Comparison of ENCODE assay signal across 1 cellular context in the genomic region with DNA sequence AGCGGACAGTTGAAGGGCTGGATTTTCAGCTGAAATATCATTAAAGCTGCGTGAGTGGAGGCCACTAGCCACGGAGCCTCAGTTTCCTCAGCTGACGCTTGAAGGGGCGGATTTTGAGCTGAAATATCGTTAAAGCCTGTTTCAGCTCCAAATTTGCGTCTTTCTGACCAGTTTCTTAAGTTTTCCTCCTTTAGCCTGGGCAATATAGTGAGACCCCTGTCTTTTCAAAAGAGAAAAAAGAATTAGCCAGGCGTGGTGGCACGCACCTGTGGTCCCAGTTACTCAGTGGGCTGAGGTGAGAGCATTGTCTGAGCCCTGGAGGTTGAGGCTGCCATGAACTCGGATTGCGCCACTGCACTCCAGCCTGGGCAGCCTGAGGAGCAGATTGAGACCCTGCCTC.
TF ChIP-seq lines count a peak whose summit lies in the region.

No MANE protein-coding gene starts in this region.

TF ChIP-seq in HepG2, 621 proteins besides CTCF, POLR2A, EP300 and RAD21:
- TF ChIP-seq, protein P1, sequence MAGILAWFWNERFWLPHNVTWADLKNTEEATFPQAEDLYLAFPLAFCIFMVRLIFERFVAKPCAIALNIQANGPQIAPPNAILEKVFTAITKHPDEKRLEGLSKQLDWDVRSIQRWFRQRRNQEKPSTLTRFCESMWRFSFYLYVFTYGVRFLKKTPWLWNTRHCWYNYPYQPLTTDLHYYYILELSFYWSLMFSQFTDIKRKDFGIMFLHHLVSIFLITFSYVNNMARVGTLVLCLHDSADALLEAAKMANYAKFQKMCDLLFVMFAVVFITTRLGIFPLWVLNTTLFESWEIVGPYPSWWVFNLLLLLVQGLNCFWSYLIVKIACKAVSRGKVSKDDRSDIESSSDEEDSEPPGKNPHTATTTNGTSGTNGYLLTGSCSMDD (CRISPR knock-in tag; IDR thresholded peaks at IDR 0.05) = no peak
- TF ChIP-seq, protein P2, sequence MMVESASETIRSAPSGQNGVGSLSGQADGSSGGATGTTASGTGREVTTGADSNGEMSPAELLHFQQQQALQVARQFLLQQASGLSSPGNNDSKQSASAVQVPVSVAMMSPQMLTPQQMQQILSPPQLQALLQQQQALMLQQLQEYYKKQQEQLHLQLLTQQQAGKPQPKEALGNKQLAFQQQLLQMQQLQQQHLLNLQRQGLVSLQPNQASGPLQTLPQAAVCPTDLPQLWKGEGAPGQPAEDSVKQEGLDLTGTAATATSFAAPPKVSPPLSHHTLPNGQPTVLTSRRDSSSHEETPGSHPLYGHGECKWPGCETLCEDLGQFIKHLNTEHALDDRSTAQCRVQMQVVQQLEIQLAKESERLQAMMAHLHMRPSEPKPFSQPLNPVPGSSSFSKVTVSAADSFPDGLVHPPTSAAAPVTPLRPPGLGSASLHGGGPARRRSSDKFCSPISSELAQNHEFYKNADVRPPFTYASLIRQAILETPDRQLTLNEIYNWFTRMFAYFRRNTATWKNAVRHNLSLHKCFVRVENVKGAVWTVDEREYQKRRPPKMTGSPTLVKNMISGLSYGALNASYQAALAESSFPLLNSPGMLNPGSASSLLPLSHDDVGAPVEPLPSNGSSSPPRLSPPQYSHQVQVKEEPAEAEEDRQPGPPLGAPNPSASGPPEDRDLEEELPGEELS (CRISPR knock-in tag; IDR thresholded peaks at IDR 0.05) = no peak
- TF ChIP-seq ZNF816 (CRISPR knock-in tag; IDR thresholded peaks at IDR 0.05; ENCODE audit: borderline replicate concordance) = no peak
- TF ChIP-seq, protein P3, sequence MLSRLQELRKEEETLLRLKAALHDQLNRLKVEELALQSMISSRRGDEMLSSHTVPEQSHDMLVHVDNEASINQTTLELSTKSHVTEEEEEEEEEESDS (CRISPR knock-in tag; IDR thresholded peaks at IDR 0.05; ENCODE audit: borderline replicate concordance) = no peak
- TF ChIP-seq, protein P4, sequence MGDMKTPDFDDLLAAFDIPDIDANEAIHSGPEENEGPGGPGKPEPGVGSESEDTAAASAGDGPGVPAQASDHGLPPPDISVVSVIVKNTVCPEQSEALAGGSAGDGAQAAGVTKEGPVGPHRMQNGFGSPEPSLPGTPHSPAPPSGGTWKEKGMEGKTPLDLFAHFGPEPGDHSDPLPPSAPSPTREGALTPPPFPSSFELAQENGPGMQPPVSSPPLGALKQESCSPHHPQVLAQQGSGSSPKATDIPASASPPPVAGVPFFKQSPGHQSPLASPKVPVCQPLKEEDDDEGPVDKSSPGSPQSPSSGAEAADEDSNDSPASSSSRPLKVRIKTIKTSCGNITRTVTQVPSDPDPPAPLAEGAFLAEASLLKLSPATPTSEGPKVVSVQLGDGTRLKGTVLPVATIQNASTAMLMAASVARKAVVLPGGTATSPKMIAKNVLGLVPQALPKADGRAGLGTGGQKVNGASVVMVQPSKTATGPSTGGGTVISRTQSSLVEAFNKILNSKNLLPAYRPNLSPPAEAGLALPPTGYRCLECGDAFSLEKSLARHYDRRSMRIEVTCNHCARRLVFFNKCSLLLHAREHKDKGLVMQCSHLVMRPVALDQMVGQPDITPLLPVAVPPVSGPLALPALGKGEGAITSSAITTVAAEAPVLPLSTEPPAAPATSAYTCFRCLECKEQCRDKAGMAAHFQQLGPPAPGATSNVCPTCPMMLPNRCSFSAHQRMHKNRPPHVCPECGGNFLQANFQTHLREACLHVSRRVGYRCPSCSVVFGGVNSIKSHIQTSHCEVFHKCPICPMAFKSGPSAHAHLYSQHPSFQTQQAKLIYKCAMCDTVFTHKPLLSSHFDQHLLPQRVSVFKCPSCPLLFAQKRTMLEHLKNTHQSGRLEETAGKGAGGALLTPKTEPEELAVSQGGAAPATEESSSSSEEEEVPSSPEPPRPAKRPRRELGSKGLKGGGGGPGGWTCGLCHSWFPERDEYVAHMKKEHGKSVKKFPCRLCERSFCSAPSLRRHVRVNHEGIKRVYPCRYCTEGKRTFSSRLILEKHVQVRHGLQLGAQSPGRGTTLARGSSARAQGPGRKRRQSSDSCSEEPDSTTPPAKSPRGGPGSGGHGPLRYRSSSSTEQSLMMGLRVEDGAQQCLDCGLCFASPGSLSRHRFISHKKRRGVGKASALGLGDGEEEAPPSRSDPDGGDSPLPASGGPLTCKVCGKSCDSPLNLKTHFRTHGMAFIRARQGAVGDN (CRISPR knock-in tag; IDR thresholded peaks at IDR 0.05) = 0 out of 2 replicates have a peak, but pooled peaks have one; percentile 21
- TF ChIP-seq, protein P5, sequence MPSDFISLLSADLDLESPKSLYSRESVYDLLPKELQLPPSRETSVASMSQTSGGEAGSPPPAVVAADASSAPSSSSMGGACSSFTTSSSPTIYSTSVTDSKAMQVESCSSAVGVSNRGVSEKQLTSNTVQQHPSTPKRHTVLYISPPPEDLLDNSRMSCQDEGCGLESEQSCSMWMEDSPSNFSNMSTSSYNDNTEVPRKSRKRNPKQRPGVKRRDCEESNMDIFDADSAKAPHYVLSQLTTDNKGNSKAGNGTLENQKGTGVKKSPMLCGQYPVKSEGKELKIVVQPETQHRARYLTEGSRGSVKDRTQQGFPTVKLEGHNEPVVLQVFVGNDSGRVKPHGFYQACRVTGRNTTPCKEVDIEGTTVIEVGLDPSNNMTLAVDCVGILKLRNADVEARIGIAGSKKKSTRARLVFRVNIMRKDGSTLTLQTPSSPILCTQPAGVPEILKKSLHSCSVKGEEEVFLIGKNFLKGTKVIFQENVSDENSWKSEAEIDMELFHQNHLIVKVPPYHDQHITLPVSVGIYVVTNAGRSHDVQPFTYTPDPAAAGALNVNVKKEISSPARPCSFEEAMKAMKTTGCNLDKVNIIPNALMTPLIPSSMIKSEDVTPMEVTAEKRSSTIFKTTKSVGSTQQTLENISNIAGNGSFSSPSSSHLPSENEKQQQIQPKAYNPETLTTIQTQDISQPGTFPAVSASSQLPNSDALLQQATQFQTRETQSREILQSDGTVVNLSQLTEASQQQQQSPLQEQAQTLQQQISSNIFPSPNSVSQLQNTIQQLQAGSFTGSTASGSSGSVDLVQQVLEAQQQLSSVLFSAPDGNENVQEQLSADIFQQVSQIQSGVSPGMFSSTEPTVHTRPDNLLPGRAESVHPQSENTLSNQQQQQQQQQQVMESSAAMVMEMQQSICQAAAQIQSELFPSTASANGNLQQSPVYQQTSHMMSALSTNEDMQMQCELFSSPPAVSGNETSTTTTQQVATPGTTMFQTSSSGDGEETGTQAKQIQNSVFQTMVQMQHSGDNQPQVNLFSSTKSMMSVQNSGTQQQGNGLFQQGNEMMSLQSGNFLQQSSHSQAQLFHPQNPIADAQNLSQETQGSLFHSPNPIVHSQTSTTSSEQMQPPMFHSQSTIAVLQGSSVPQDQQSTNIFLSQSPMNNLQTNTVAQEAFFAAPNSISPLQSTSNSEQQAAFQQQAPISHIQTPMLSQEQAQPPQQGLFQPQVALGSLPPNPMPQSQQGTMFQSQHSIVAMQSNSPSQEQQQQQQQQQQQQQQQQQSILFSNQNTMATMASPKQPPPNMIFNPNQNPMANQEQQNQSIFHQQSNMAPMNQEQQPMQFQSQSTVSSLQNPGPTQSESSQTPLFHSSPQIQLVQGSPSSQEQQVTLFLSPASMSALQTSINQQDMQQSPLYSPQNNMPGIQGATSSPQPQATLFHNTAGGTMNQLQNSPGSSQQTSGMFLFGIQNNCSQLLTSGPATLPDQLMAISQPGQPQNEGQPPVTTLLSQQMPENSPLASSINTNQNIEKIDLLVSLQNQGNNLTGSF (CRISPR knock-in tag; IDR thresholded peaks at IDR 0.05) = no peak
- TF ChIP-seq ARNT2 (CRISPR knock-in tag; IDR thresholded peaks at IDR 0.05; ENCODE audit: low read depth) = 0 out of 2 replicates have a peak, but pooled peaks have one; percentile 30
- TF ChIP-seq ZFP36L2 (CRISPR knock-in tag; IDR thresholded peaks at IDR 0.05) = no peak
- no peak for TF ChIP-seq ZNF138 (CRISPR knock-in tag; IDR thresholded peaks at IDR 0.05; ENCODE audit: low read depth)
- TF ChIP-seq, protein P6, sequence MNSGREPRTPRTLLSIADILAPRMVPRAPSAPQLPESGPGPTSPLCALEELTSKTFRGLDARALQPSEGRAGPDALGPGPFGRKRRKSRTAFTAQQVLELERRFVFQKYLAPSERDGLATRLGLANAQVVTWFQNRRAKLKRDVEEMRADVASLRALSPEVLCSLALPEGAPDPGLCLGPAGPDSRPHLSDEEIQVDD (CRISPR knock-in tag; IDR thresholded peaks at IDR 0.05; ENCODE audit: borderline replicate concordance) = no peak
- TF ChIP-seq TCF12 (IDR thresholded peaks at IDR 0.05) = no peak
- TF ChIP-seq TCF12 (CRISPR knock-in tag; IDR thresholded peaks at IDR 0.05) = no peak
- no peak for TF ChIP-seq ZNF878 (CRISPR knock-in tag; IDR thresholded peaks at IDR 0.05)
- TF ChIP-seq ZNF546 (CRISPR knock-in tag; conservative IDR thresholded peaks at IDR 0.05) = no peak
- no peak for TF ChIP-seq HMGA1 (CRISPR knock-in tag; conservative IDR thresholded peaks at IDR 0.05)
- peak; percentile 78 for TF ChIP-seq ZNF121 (CRISPR knock-in tag; IDR thresholded peaks at IDR 0.05)
